8 cellular contexts compared by ENCODE assay signal in genomic region chr19:48645652-48646191, GRCh38. TPM values are rescaled to one million over a fixed set of nuclear protein-coding genes. Genes with fewer than 3 reads are reported as not detected.
DNase-seq lines count a peak whose midpoint lies in the region; ATAC-seq and TF ChIP-seq lines count a peak whose summit lies in the region.

CA11 (minus strand) TSS chr19:48646187; CDS start chr19:48645632, 555 bp downstream.

- no peak for TF ChIP-seq POLR2A in vagina (IDR thresholded peaks at IDR 0.05)

- H3K4me1 ChIP-seq in NT2/D1 (ENCODE audit: insufficient read depth, insufficient read length) = peaks cover 3% of the 10 kb centered on the region
- peaks cover 18 to 20% of the 10 kb centered on the region in 2 donors for H3K4me1 ChIP-seq in duodenal mucosa (ENCODE audit: control insufficient read depth in 1 of 2, insufficient read depth in 2 of 2, low read length in 2 of 2)
- peaks cover 10% of the 10 kb centered on the region for H3K4me1 ChIP-seq in mucosa of descending colon (ENCODE audit: low read depth)
- peaks cover 16% of the 10 kb centered on the region for H3K4me1 ChIP-seq in vagina

- H3K4me3 ChIP-seq in GM12875 (ENCODE audit: low read depth, low read length) (peak within 1 kb of the TSS; percentile 56), NT2/D1 (ENCODE audit: insufficient read length, low read depth) (peak within 1 kb of the TSS; percentile 65), duodenal mucosa (ENCODE audit: low read depth in 1 of 2, low read length in 2 of 2) (peak within 1 kb of the TSS; percentile 67 to 74), mucosa of descending colon (no peak within 1 kb of the TSS), vagina (peak within 1 kb of the TSS; percentile 56 to 64)

- ATAC-seq in mucosa of descending colon = peak; percentile 13
- no peak for ATAC-seq in GM18870 (IDR thresholded peaks at IDR 0.05; ENCODE audit: unreplicated experiment)
- no peak for ATAC-seq in HG03175 (IDR thresholded peaks at IDR 0.05; ENCODE audit: unreplicated experiment)
- no peak for ATAC-seq in HG02870 (IDR thresholded peaks at IDR 0.05; ENCODE audit: unreplicated experiment)

- H3K27me3 ChIP-seq in NT2/D1 (ENCODE audit: insufficient read depth, insufficient read length) = no peaks in the 10 kb centered on the region
- H3K27me3 ChIP-seq in duodenal mucosa (ENCODE audit: control insufficient read depth in 1 of 2, insufficient read depth in 2 of 2, low read length in 2 of 2) = no peaks in the 10 kb centered on the region
- H3K27me3 ChIP-seq in vagina = no peaks in the 10 kb centered on the region

- intact Hi-C loops in mucosa of descending colon (cut with DNase I, micrococcal nuclease) (no loop called here), vagina (cut with DNase I) (loop anchor here (5.0 kb wide), 2 partner anchors 62 to 137 kb away; no protein-coding TSS in a partner anchor)

- TF ChIP-seq CTCF in GM12875 (IDR thresholded peaks at IDR 0.05; ENCODE audit: borderline replicate concordance, insufficient read depth, low read depth, low read length) = no peak
- TF ChIP-seq CTCF in mucosa of descending colon (IDR thresholded peaks at IDR 0.05) = no peak
- TF ChIP-seq CTCF in vagina (IDR thresholded peaks at IDR 0.05) = no peak

- H3K27ac ChIP-seq in duodenal mucosa (ENCODE audit: low read depth, low read length) (peak within 1 kb of the TSS; percentile 62), vagina (peak within 1 kb of the TSS; percentile 96)

- DNase-seq in NT2/D1 (ENCODE audit: low read depth, low spot score) (no peak), mucosa of descending colon (no peak), vagina (ENCODE audit: extremely low spot score in 2 of 2) (no peak)

- H3K36me3 ChIP-seq in NT2/D1 (ENCODE audit: insufficient read depth, insufficient read length, low read length) = no peaks in the 10 kb centered on the region
- no peaks in the 10 kb centered on the region for H3K36me3 ChIP-seq in duodenal mucosa (ENCODE audit: control insufficient read depth in 1 of 2, insufficient read depth in 2 of 2, low read length in 2 of 2)
- no peaks in the 10 kb centered on the region for H3K36me3 ChIP-seq in mucosa of descending colon (ENCODE audit: low read depth)
- no peaks in the 10 kb centered on the region for H3K36me3 ChIP-seq in vagina

- H3K9ac ChIP-seq in NT2/D1 (ENCODE audit: insufficient read length, low read depth) (peak within 1 kb of the TSS; percentile 83), duodenal mucosa (ENCODE audit: low read depth in 1 of 2, low read length in 2 of 2) (peak within 1 kb of the TSS; percentile 48 to 56)

- no peaks in the 10 kb centered on the region for H3K9me3 ChIP-seq in NT2/D1 (ENCODE audit: insufficient read depth, low read length)
- H3K9me3 ChIP-seq in duodenal mucosa (ENCODE audit: control insufficient read depth in 1 of 2, low read length in 2 of 2) = no peaks in the 10 kb centered on the region
- no peaks in the 10 kb centered on the region for H3K9me3 ChIP-seq in mucosa of descending colon
- H3K9me3 ChIP-seq in vagina = no peaks in the 10 kb centered on the region

RNA-seq across cellular contexts. Expression of gene CA11, which starts in this region (rescaled TPM):
- 10 to 100 TPM in 1 of 3 donors, 1 to 10 TPM in 2; 1.8 to 19.9 (median 3.7) TPM for total RNA-seq in mucosa of descending colon
- total RNA-seq in vagina = 7.9 TPM
